In genomic region chr17:1203111-1203966, GRCh38 we compare ENCODE assay signal across 8 cellular contexts. TPM values are rescaled to one million over a fixed set of nuclear protein-coding genes. Genes with fewer than 3 reads are reported as not detected.
DNase-seq lines count a peak whose midpoint lies in the region; ATAC-seq, FAIRE-seq and TF ChIP-seq lines count a peak whose summit lies in the region.

No MANE protein-coding gene starts in this region.

- FAIRE-seq in A549 (lab: Jason Lieb, UNC), result no peak

- peaks cover 2% of the 10 kb centered on the region for H3K27me3 Mint-ChIP-seq in activated CD4-positive, alpha-beta T cell treated with anti-CD3 and anti-CD28 coated beads for 36 hours

- peak; percentile 74 to 75 for ATAC-seq in A549
- ATAC-seq in activated CD4-positive, alpha-beta T cell treated with anti-CD3 and anti-CD28 coated beads for 36 hours, result peak; percentile 56
- ATAC-seq in GM21526 (IDR thresholded peaks at IDR 0.05; ENCODE audit: low FRiP score, unreplicated experiment), result no peak

- H3K4me3 ChIP-seq in A549, result peak overlapping the region; percentile 54

- no peaks in the 10 kb centered on the region for H3K9me3 Mint-ChIP-seq in activated CD4-positive, alpha-beta T cell treated with anti-CD3 and anti-CD28 coated beads for 36 hours (ENCODE audit: low read depth)

- DNase-seq in A549 (ENCODE audit: low read depth in 1 of 2, low spot score in 1 of 2) (peak; percentile 79 to 87), HEK293T (ENCODE audit: extremely low spot score) (peak; percentile 96), lung microvascular endothelial cell (ENCODE audit: low read depth in 2 of 2) (peak; percentile 73 to 80), SKM-1 (lab: John Stamatoyannopoulos, UW; ENCODE audit: unreplicated experiment) (no peak)
- DNase-seq in activated CD4-positive, alpha-beta T cell treated with anti-CD3 and anti-CD28 coated beads for 36 hours, result peak; percentile 72
- DNase-seq in effector CD8-positive, alpha-beta T cell (lab: John Stamatoyannopoulos, UW), result peak; percentile 63
- peak; percentile 36 to 46 for DNase-seq in stimulated activated CD8-positive, alpha-beta memory T cell treated with anti-CD3 and anti-CD28 coated beads, Interleukin-7, amount 100 ng/mL, for 4 hours (ENCODE audit: low read depth in 2 of 2)

- peak; percentile 27; the same call in 1 of the 2 replicates for TF ChIP-seq POLR2A in A549 (IDR thresholded peaks at IDR 0.05; ENCODE audit: low read length)

- no peaks in the 10 kb centered on the region for H3K9me3 ChIP-seq in A549

- no peak overlapping the region for H3K4me3 Mint-ChIP-seq in activated CD4-positive, alpha-beta T cell treated with anti-CD3 and anti-CD28 coated beads for 36 hours

- H3K36me3 Mint-ChIP-seq in activated CD4-positive, alpha-beta T cell treated with anti-CD3 and anti-CD28 coated beads for 36 hours (ENCODE audit: low read depth), result no peaks in the 10 kb centered on the region

- CTCF ChIA-PET in A549 (lab: Yijun Ruan, JAX) (interaction anchor here (0.6 to 10.5 kb wide), 6 partner anchors 16 to 145 kb away, joined by 3 to 120 read pairs (median 5); no protein-coding TSS in a partner anchor), HEK293T (lab: Yijun Ruan, JAX) (interaction anchor here (1.0 kb wide), 1 partner anchor 148 kb away, joined by 3 read pairs; no protein-coding TSS in a partner anchor)
- CTCF ChIA-PET in activated CD4-positive, alpha-beta T cell treated with anti-CD3 and anti-CD28 coated beads for 36 hours (lab: Charles Lee), result interaction anchor here (3.1 kb wide), 1 partner anchor 15 kb away, joined by 30 read pairs; no protein-coding TSS in a partner anchor

- peak overlapping the region; percentile 58 to 88 for H3K27ac ChIP-seq in A549

- intact Hi-C loops in activated CD4-positive, alpha-beta T cell treated with anti-CD3 and anti-CD28 coated beads for 36 hours (cut with DNase I, micrococcal nuclease), result loop anchor here in 1 of 2 experiments (1.0 kb wide), 3 partner anchors 23 to 224 kb away; partner anchors contain the start of gene NXN

- H3K27ac Mint-ChIP-seq in activated CD4-positive, alpha-beta T cell treated with anti-CD3 and anti-CD28 coated beads for 36 hours, result no peak overlapping the region

- POLR2A ChIA-PET in A549 (lab: Yijun Ruan, JAX) (no interaction called here), HEK293T (lab: Yijun Ruan, JAX) (no interaction called here)
- POLR2A ChIA-PET in activated CD4-positive, alpha-beta T cell treated with anti-CD3 and anti-CD28 coated beads for 36 hours (lab: Charles Lee), result no interaction called here

- WGBS in A549 (ENCODE audit: missing lambda C conversion rate), result 15% methylated on average over 36 of the region's 91 CpGs

- peak; percentile 24; the same call in 2 of the 3 replicates for TF ChIP-seq CTCF in A549 (IDR thresholded peaks at IDR 0.05)

- peak in 1 of 2 experiments; percentile 23; a peak in 1 of 5 replicates for TF ChIP-seq RAD21 in A549 (conservative IDR thresholded peaks at IDR 0.05 in 1 of 2, IDR thresholded peaks at IDR 0.05 in 1 of 2)

- TF ChIP-seq EP300 in A549 (IDR thresholded peaks at IDR 0.05), result no peak

- peak overlapping the region; percentile 84 for H3K4me2 ChIP-seq in A549

- H3K4me1 Mint-ChIP-seq in activated CD4-positive, alpha-beta T cell treated with anti-CD3 and anti-CD28 coated beads for 36 hours, result peaks cover 16% of the 10 kb centered on the region

- H3K4me1 ChIP-seq in A549, result no peaks in the 10 kb centered on the region

TF ChIP-seq in A549, 52 proteins besides CTCF, POLR2A, EP300 and RAD21 (continues in another document):
- TF ChIP-seq PHF8 (IDR thresholded peaks at IDR 0.05; ENCODE audit: borderline replicate concordance, low read depth) (peak; percentile 61), ZFP36 (IDR thresholded peaks at IDR 0.05; ENCODE audit: borderline replicate concordance, partially characterized antibody) (no peak), HES2 (IDR thresholded peaks at IDR 0.05) (no peak), KDM5A (IDR thresholded peaks at IDR 0.05) (peak; percentile 22; the same call in 1 of the 2 replicates), HOXB13 (CRISPR knock-in tag; IDR thresholded peaks at IDR 0.05; ENCODE audit: low read depth) (no peak), ZNF302 (CRISPR knock-in tag; IDR thresholded peaks at IDR 0.05) (no peak), TP53 (CRISPR knock-in tag; IDR thresholded peaks at IDR 0.05) (peak; percentile 58; the same call in 1 of the 2 replicates), RNF2 (IDR thresholded peaks at IDR 0.05; ENCODE audit: borderline replicate concordance, low read depth) (no peak), E2F6 (IDR thresholded peaks at IDR 0.05; ENCODE audit: borderline replicate concordance, low read depth) (peak; percentile 58), HMGXB4 (CRISPR knock-in tag; IDR thresholded peaks at IDR 0.05; ENCODE audit: borderline replicate concordance) (no peak), ESRRA (IDR thresholded peaks at IDR 0.05; ENCODE audit: borderline replicate concordance, low read length) (no peak)

TF ChIP-seq in HEK293T, 16 proteins besides CTCF, POLR2A, EP300 and RAD21:
- peak; percentile 69 for TF ChIP-seq L3MBTL2 (conservative IDR thresholded peaks at IDR 0.05)
- TF ChIP-seq TARDBP (IDR thresholded peaks at IDR 0.05), result no peak

RNA-seq across cellular contexts. Expression of gene ABR, which starts 23.6 kb away (rescaled TPM):
- polyA plus RNA-seq in A549 (2011; rRNA removed), result 62.5 and 70.9 TPM in 2 replicates
- polyA plus RNA-seq in A549 (2012; cell fraction: cytosol; rRNA removed), result 128 and 131 TPM in 2 replicates
- polyA plus RNA-seq in A549 (2012; cell fraction: nucleus; rRNA removed), result 168 and 237 TPM in 2 replicates
- polyA plus RNA-seq in A549 (2017; fragmentation: RNase III; extraction: RNeasy Plus Mini Kit Qiagen cat#74134 plus additional on column Dnase treatment), result 68.8 to 78.0 TPM (median 73.8 TPM) in 3 replicates
- polyA minus RNA-seq in A549 (2011; rRNA and poly(A)+ RNA removed), result 103 and 133 TPM in 2 replicates
- 10 to 100 TPM; 45.2 to 50.5 TPM for total RNA-seq in activated CD4-positive, alpha-beta T cell treated with anti-CD3 and anti-CD28 coated beads for 36 hours
- total RNA-seq in lung microvascular endothelial cell, result 24.8 and 33.8 TPM in 2 replicates
